ENCODE assay signal across 20 cellular contexts in genomic region chr17:29384901-29385300, GRCh38. TPM values are rescaled to one million over a fixed set of nuclear protein-coding genes. Genes with fewer than 3 reads are reported as not detected.
A peak's percentile ranks its signal among the peaks of the same experiment; 100 is the strongest.
DNase-seq lines count a peak whose midpoint lies in the region; ATAC-seq, FAIRE-seq and TF ChIP-seq lines count a peak whose summit lies in the region.
"Had no signal": no experiment of that assay in that cellular context is flagged by ENCODE, and none has a peak within 500 bp of the region (broad histone marks: within the 10 kb centered on the region; RNA-seq: fewer than 3 reads in every experiment).

No MANE protein-coding gene starts in this region.

- intact Hi-C loops in posterior vena cava (cut with DNase I) = no loop called here
- intact Hi-C loops in lower leg skin (cut with DNase I; ENCODE audit: low total_unique reads) = no loop called here

- no peak for ATAC-seq in GM19452 (IDR thresholded peaks at IDR 0.05; ENCODE audit: unreplicated experiment)
- ATAC-seq: body of pancreas; left ventricle myocardium superior; stimulated activated effector memory CD8-positive, alpha-beta T cell treated with anti-CD3 and anti-CD28 coated beads, Interleukin-12 subunit alpha, Interleukin-12 subunit beta, amount 100 ng/mL, for 72 hours had no signal

- WGBS in lower leg skin, 2 donors = 85 to 88% methylated on average over 3 of the region's 3 CpGs

- peak; percentile 47 for DNase-seq in ELR (ENCODE audit: low read depth)
- DNase-seq in RCC 7860 (ENCODE audit: low spot score) = peak; percentile 20
- peak; percentile 55 to 58 for DNase-seq in dermis microvascular lymphatic vessel endothelial cell (ENCODE audit: low read depth in 2 of 2)
- DNase-seq in posterior vena cava (ENCODE audit: low spot score) = peak; percentile 20
- DNase-seq in activated CD8-positive, alpha-beta memory T cell treated with anti-CD3 and anti-CD28 coated beads, Interleukin-2, amount 50 U/mL, for 48 hours = no peak
- no peak for DNase-seq in lower leg skin (ENCODE audit: low spot score in 2 of 2)
- DNase-seq: activated CD4-positive, alpha-beta T cell treated with anti-CD3 and anti-CD28 coated beads for 1 hour; body of pancreas; COR-L47; left ventricle myocardium superior; NCI-H2171 treated with DMSO at 0.1 percent for 48 hours; NCI-H774; nucleus accumbens; PC-9; T1000 had no signal

- no peak for TF ChIP-seq POLR2A in lower leg skin (IDR thresholded peaks at IDR 0.05)

- FAIRE-seq in RCC 7860 (lab: Jason Lieb, UNC) = no peak
- FAIRE-seq: H1 had no signal

- no peak for TF ChIP-seq CTCF in lower leg skin (IDR thresholded peaks at IDR 0.05)

- no peak overlapping the region for H3K4me3 ChIP-seq in lower leg skin (ENCODE audit: low read depth, poor library complexity, severe bottlenecking)
- H3K4me3 ChIP-seq: body of pancreas, PC-9, right atrium auricular region, SK-N-MC had no signal

RNA-seq across cellular contexts. Expression of gene TAOK1, which starts 5.3 kb away (rescaled TPM):
- total RNA-seq in dermis microvascular lymphatic vessel endothelial cell (40.6 and 46.5 TPM in 2 replicates), posterior vena cava (10 to 100 TPM; 70.8 to 78.1 TPM), lower leg skin (10 to 100 TPM; 54.7 to 71.8 (median 64.9) TPM)

Comparison
In these comparisons a context has a peak if more than half of its experiments do, and no peak if none do; other contexts are left out.
1. DNase-seq: peak in ELR (single experiment), RCC 7860 (single experiment), dermis microvascular lymphatic vessel endothelial cell (2 of 2) and posterior vena cava (single experiment); none in activated CD8-positive, alpha-beta memory T cell treated with anti-CD3 and anti-CD28 coated beads, Interleukin-2, amount 50 U/mL, for 48 hours (single experiment) and lower leg skin (0 of 2).